ENCODE assay signal across 25 cellular contexts in genomic region chr9:120654278-120654677, GRCh38.
"Had no signal": no experiment of that assay in that cellular context is flagged by ENCODE, and none has a peak within 500 bp of the region (broad histone marks: within the 10 kb centered on the region; RNA-seq: fewer than 3 reads in every experiment).

No MANE protein-coding gene starts in this region.

- DNase-seq: activated CD4-positive, alpha-beta T cell treated with anti-CD3 and anti-CD28 coated beads, Interleukin-2, amount 10 ng/mL, durations not matched to agents 7 days and 5 days; activated CD4-positive, CD25-positive, alpha-beta regulatory T cell treated with anti-CD3 and anti-CD28 coated beads, Interleukin-2, amount 50 U/mL, for 72 hours; activated CD8-positive, alpha-beta memory T cell treated with anti-CD3 and anti-CD28 coated beads, Interleukin-2, amount 10 ng/mL, durations not matched to agents 7 days and 5 days; activated gamma-delta T cell; activated T-cell treated with anti-CD3 and anti-CD28 coated beads for 4 hours; aorta; central memory CD4-positive, alpha-beta T cell; effector CD8-positive, alpha-beta T cell; heart left ventricle; kidney; naive thymus-derived CD8-positive, alpha-beta T cell; retina; stimulated activated CD4-positive, alpha-beta T cell treated with anti-CD3 and anti-CD28 coated beads, Interleukin-2, amount 100 ng/mL, for 48 hours; stimulated activated CD8-positive, alpha-beta memory T cell treated with anti-CD3 and anti-CD28 coated beads, Interleukin-4, amount 100 ng/mL, for 48 hours; stimulated activated naive B cell treated with anti-CD40 and anti-IgM and Interleukin-4, amounts not matched to agents 10 μg/mL and 1 μg/mL and 100 μg/mL, for 72 hours; transverse colon; WERI-Rb-1 had no signal

- H3K4me3 ChIP-seq: heart left ventricle, lung, neural progenitor cell, transverse colon had no signal

- H3K27me3 ChIP-seq: heart left ventricle, neural progenitor cell, transverse colon had no signal

- FAIRE-seq: urothelium cell line had no signal

- H3K9me3 Mint-ChIP-seq: activated CD4-positive, alpha-beta T cell treated with anti-CD3 and anti-CD28 coated beads, Interleukin-2, amount 10 ng/mL, durations not matched to agents 7 days and 5 days; activated CD8-positive, alpha-beta T cell treated with anti-CD3 and anti-CD28 coated beads for 36 hours; activated naive CD4-positive, alpha-beta T cell treated with anti-CD3 and anti-CD28 coated beads, Interleukin-2, amount 50 U/mL, for 24 hours; brain; naive thymus-derived CD8-positive, alpha-beta T cell; neural progenitor cell; stimulated activated naive B cell treated with anti-CD40 and anti-IgM and Interleukin-4, amounts not matched to agents 10 μg/mL and 1 μg/mL and 100 μg/mL, for 72 hours; T-helper 2 cell treated with Interferon-gamma antibody and Interleukin-4, amounts not matched to agents 5 μg/mL and 100 μg/mL, for 36 hours had no signal

- H3K36me3 Mint-ChIP-seq: activated CD8-positive, alpha-beta memory T cell treated with anti-CD3 and anti-CD28 coated beads, Interleukin-2, amount 10 ng/mL, durations not matched to agents 7 days and 5 days; stimulated activated naive B cell treated with anti-CD40 and anti-IgM and Interleukin-4, amounts not matched to agents 10 μg/mL and 1 μg/mL and 100 μg/mL, for 72 hours had no signal

- H3K4me1 ChIP-seq: neural progenitor cell had no signal

- H3K27me3 Mint-ChIP-seq: activated CD4-positive, alpha-beta T cell treated with anti-CD3 and anti-CD28 coated beads, Interleukin-2, amount 10 ng/mL, durations not matched to agents 7 days and 5 days; activated CD8-positive, alpha-beta memory T cell treated with anti-CD3 and anti-CD28 coated beads, Interleukin-2, amount 10 ng/mL, durations not matched to agents 7 days and 5 days; activated CD8-positive, alpha-beta T cell treated with anti-CD3 and anti-CD28 coated beads for 36 hours; activated naive CD4-positive, alpha-beta T cell treated with anti-CD3 and anti-CD28 coated beads, Interleukin-2, amount 50 U/mL, for 24 hours; brain; naive thymus-derived CD8-positive, alpha-beta T cell; stimulated activated naive B cell treated with anti-CD40 and anti-IgM and Interleukin-4, amounts not matched to agents 10 μg/mL and 1 μg/mL and 100 μg/mL, for 72 hours had no signal

- H3K4me1 Mint-ChIP-seq: naive thymus-derived CD8-positive, alpha-beta T cell; stimulated activated naive B cell treated with anti-CD40 and anti-IgM and Interleukin-4, amounts not matched to agents 10 μg/mL and 1 μg/mL and 100 μg/mL, for 72 hours had no signal

- H3K9me3 ChIP-seq: heart left ventricle, transverse colon had no signal

- H3K4me2 ChIP-seq: neural progenitor cell had no signal

- ATAC-seq: activated CD8-positive, alpha-beta memory T cell treated with anti-CD3 and anti-CD28 coated beads, Interleukin-2, amount 10 ng/mL, durations not matched to agents 7 days and 5 days; left lobe of liver; naive thymus-derived CD8-positive, alpha-beta T cell; stimulated activated naive B cell treated with anti-CD40 and anti-IgM and Interleukin-4, amounts not matched to agents 10 μg/mL and 1 μg/mL and 100 μg/mL, for 72 hours had no signal

- H3K4me3 Mint-ChIP-seq: activated CD4-positive, alpha-beta T cell treated with anti-CD3 and anti-CD28 coated beads, Interleukin-2, amount 10 ng/mL, durations not matched to agents 7 days and 5 days; activated CD8-positive, alpha-beta memory T cell treated with anti-CD3 and anti-CD28 coated beads, Interleukin-2, amount 10 ng/mL, durations not matched to agents 7 days and 5 days; activated CD8-positive, alpha-beta T cell treated with anti-CD3 and anti-CD28 coated beads for 36 hours; activated naive CD4-positive, alpha-beta T cell treated with anti-CD3 and anti-CD28 coated beads, Interleukin-2, amount 50 U/mL, for 24 hours; brain; naive thymus-derived CD8-positive, alpha-beta T cell; neural progenitor cell; stimulated activated naive B cell treated with anti-CD40 and anti-IgM and Interleukin-4, amounts not matched to agents 10 μg/mL and 1 μg/mL and 100 μg/mL, for 72 hours; T-helper 2 cell treated with Interferon-gamma antibody and Interleukin-4, amounts not matched to agents 5 μg/mL and 100 μg/mL, for 36 hours had no signal

- H3K9ac ChIP-seq: neural progenitor cell had no signal

- H2AFZ ChIP-seq: neural progenitor cell had no signal

- H3K27ac ChIP-seq: heart left ventricle, neural progenitor cell, transverse colon, WERI-Rb-1 had no signal

- H3K27ac Mint-ChIP-seq: activated CD4-positive, alpha-beta T cell treated with anti-CD3 and anti-CD28 coated beads, Interleukin-2, amount 10 ng/mL, durations not matched to agents 7 days and 5 days; activated CD8-positive, alpha-beta memory T cell treated with anti-CD3 and anti-CD28 coated beads, Interleukin-2, amount 10 ng/mL, durations not matched to agents 7 days and 5 days; activated CD8-positive, alpha-beta T cell treated with anti-CD3 and anti-CD28 coated beads for 36 hours; activated naive CD4-positive, alpha-beta T cell treated with anti-CD3 and anti-CD28 coated beads, Interleukin-2, amount 50 U/mL, for 24 hours; naive thymus-derived CD8-positive, alpha-beta T cell; neural progenitor cell; stimulated activated naive B cell treated with anti-CD40 and anti-IgM and Interleukin-4, amounts not matched to agents 10 μg/mL and 1 μg/mL and 100 μg/mL, for 72 hours; T-helper 2 cell treated with Interferon-gamma antibody and Interleukin-4, amounts not matched to agents 5 μg/mL and 100 μg/mL, for 36 hours had no signal

- H3K36me3 ChIP-seq: heart left ventricle, neural progenitor cell, WERI-Rb-1 had no signal
